ENCODE assay signal across 30 cellular contexts in the genomic region with DNA sequence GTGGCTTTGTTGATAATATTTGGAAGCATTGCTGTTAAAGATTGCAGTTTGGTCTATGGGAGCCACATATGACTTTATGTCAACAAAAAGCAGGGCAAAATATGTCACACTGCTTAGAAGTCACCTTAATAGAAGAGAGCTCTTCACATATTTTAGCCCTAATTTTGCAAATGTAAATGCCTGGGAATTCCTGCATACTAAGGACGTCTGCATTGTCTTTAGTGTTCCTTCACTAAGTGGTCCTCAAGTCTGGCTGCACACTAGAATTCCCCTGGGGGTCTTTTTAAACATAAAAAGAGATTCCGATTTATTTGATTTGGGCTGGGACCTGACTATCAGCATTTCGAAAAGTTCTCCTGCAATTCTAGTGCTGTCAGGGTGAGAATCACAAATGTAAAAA.
"Had no signal": no experiment of that assay in that cellular context is flagged by ENCODE, and none has a peak within 500 bp of the region (broad histone marks: within the 10 kb centered on the region; RNA-seq: fewer than 3 reads in every experiment).

No MANE protein-coding gene starts in this region.

- H3K4me1 Mint-ChIP-seq: stimulated activated effector memory CD8-positive, alpha-beta T cell treated with anti-CD3 and anti-CD28 coated beads, Interleukin-12 subunit alpha, Interleukin-12 subunit beta, amount 100 ng/mL, for 72 hours had no signal

- H3K27ac Mint-ChIP-seq: activated naive CD4-positive, alpha-beta T cell treated with anti-CD3 and anti-CD28 coated beads, Interleukin-2, amount 50 U/mL, for 72 hours; activated T-cell treated with anti-CD3 and anti-CD28 coated beads, Interleukin-2, amount 50 U/mL, for 72 hours; natural killer cell treated with Interleukin-12 subunit alpha and Interleukin-12 subunit beta and Interleukin-15 and Interleukin-18, amount 100 ng/mL, for 72 hours; stimulated activated effector memory CD8-positive, alpha-beta T cell treated with anti-CD3 and anti-CD28 coated beads, Interleukin-12 subunit alpha, Interleukin-12 subunit beta, amount 100 ng/mL, for 72 hours; stimulated activated naive CD8-positive, alpha-beta T cell treated with anti-CD3 and anti-CD28 coated beads, Interleukin-15, Interleukin-2, amounts not matched to agents 100 ng/mL and 50 ng/mL, for 24 hours; type B pancreatic cell had no signal

- H3K27me3 Mint-ChIP-seq: natural killer cell treated with Interleukin-12 subunit alpha and Interleukin-12 subunit beta and Interleukin-15 and Interleukin-18, amount 100 ng/mL, for 72 hours; progenitor cell of endocrine pancreas had no signal

- H3K36me3 Mint-ChIP-seq: activated naive CD4-positive, alpha-beta T cell treated with anti-CD3 and anti-CD28 coated beads, Interleukin-2, amount 50 U/mL, for 72 hours; natural killer cell treated with Interleukin-12 subunit alpha and Interleukin-12 subunit beta and Interleukin-15 and Interleukin-18, amount 100 ng/mL, for 72 hours; stimulated activated effector memory CD8-positive, alpha-beta T cell treated with anti-CD3 and anti-CD28 coated beads, Interleukin-12 subunit alpha, Interleukin-12 subunit beta, amount 100 ng/mL, for 72 hours; type B pancreatic cell had no signal

- H3K4me3 Mint-ChIP-seq: activated T-cell treated with anti-CD3 and anti-CD28 coated beads, Interleukin-2, amount 50 U/mL, for 72 hours; natural killer cell treated with Interleukin-12 subunit alpha and Interleukin-12 subunit beta and Interleukin-15 and Interleukin-18, amount 100 ng/mL, for 72 hours; stimulated activated effector memory CD8-positive, alpha-beta T cell treated with anti-CD3 and anti-CD28 coated beads, Interleukin-12 subunit alpha, Interleukin-12 subunit beta, amount 100 ng/mL, for 72 hours; stimulated activated naive CD8-positive, alpha-beta T cell treated with anti-CD3 and anti-CD28 coated beads, Interleukin-15, Interleukin-2, amounts not matched to agents 100 ng/mL and 50 ng/mL, for 24 hours; type B pancreatic cell had no signal

- H3K27me3 ChIP-seq: colonic mucosa, left lung, neutrophil, ovary, right lobe of liver, vagina had no signal

- FAIRE-seq: bronchial epithelial cell, endothelial cell of umbilical vein had no signal

- H3K27ac ChIP-seq: colonic mucosa, dorsolateral prefrontal cortex, left lung, lower lobe of right lung, neutrophil, ovary, right lobe of liver, thoracic aorta, vagina had no signal

- DNase-seq: activated CD4-positive, alpha-beta T cell treated with anti-CD3 and anti-CD28 coated beads for 4 hours; activated CD4-positive, alpha-beta T cell treated with anti-CD3 and anti-CD28 coated beads, Interleukin-2, amount 50 U/mL, for 4 hours; activated naive CD4-positive, alpha-beta T cell; activated T-cell treated with anti-CD3 and anti-CD28 coated beads for 4 hours; activated T-cell treated with anti-CD3 and anti-CD28 coated beads, Interleukin-2, amount 50 U/mL, for 72 hours; anterior cingulate cortex; colonic mucosa; dorsolateral prefrontal cortex; effector memory CD4-positive, alpha-beta T cell; head of caudate nucleus; hippocampal formation; kidney glomerular epithelial cell; left lung; lower lobe of right lung; mucosa of descending colon; ovary; right lobe of liver; stimulated activated CD4-positive, alpha-beta T cell treated with anti-CD3 and anti-CD28 coated beads, Interleukin-12 subunit alpha, Interleukin-12 subunit beta, amount 100 ng/mL, for 4 hours; stimulated activated CD4-positive, alpha-beta T cell treated with anti-CD3 and anti-CD28 coated beads, Interleukin-4, amount 100 ng/mL, for 24 hours had no signal

- H3K9me3 Mint-ChIP-seq: natural killer cell treated with Interleukin-12 subunit alpha and Interleukin-12 subunit beta and Interleukin-15 and Interleukin-18, amount 100 ng/mL, for 72 hours; stimulated activated naive CD8-positive, alpha-beta T cell treated with anti-CD3 and anti-CD28 coated beads, Interleukin-15, Interleukin-2, amounts not matched to agents 100 ng/mL and 50 ng/mL, for 24 hours; type B pancreatic cell had no signal

- H3K36me3 ChIP-seq: colonic mucosa, left lung, lower lobe of right lung, neutrophil, ovary, right lobe of liver, thoracic aorta, vagina had no signal

- H3K4me1 ChIP-seq: colonic mucosa, left lung, lower lobe of right lung, right lobe of liver, vagina had no signal

- H3K9me3 ChIP-seq: colonic mucosa, left lung, lower lobe of right lung, mucosa of descending colon, neutrophil, ovary, right lobe of liver, thoracic aorta, vagina had no signal

- H3K4me3 ChIP-seq: colonic mucosa, dorsolateral prefrontal cortex, left lung, lower lobe of right lung, mucosa of descending colon, ovary, right lobe of liver, thoracic aorta, vagina had no signal
